ENCODE assay signal across 26 cellular contexts in the genomic region with DNA sequence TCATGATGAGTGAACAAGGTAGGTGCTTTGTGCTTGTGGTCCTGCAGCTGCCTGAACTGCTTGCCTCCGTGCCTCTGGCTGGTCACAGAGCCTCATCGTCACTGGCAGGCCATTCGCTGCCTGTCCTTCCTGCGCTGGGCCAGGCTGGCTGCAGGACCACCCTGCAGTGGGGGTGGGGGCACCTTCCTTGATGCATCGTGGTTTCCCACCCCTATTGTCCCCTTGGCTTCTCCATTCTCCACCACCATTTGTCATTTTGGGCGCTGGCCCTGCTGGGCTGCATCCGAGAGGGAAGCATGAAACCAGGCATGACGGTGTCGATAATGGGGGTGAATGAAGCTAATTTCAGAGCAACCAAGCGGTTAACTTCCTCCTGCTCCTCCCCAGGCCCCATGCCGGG.
"Had no signal": no experiment of that assay in that cellular context is flagged by ENCODE, and none has a peak within 500 bp of the region (broad histone marks: within the 10 kb centered on the region; RNA-seq: fewer than 3 reads in every experiment).

No MANE protein-coding gene starts in this region.

- H3K27ac ChIP-seq: KMS-11, SK-N-MC, VCaP had no signal

- H3K4me1 Mint-ChIP-seq: activated CD4-positive, alpha-beta memory T cell treated with anti-CD3 and anti-CD28 coated beads, Interleukin-2, amount 10 ng/mL, durations not matched to agents 7 days and 5 days; activated CD4-positive, alpha-beta T cell treated with anti-CD3 and anti-CD28 coated beads for 36 hours; activated naive CD4-positive, alpha-beta T cell treated with anti-CD3 and anti-CD28 coated beads, Interleukin-2, amount 10 ng/mL, durations not matched to agents 7 days and 5 days; activated naive CD8-positive, alpha-beta T cell treated with anti-CD3 and anti-CD28 coated beads for 36 hours; activated T-helper 17 cell treated with anti-CD3 and anti-CD28 coated beads, Interleukin-2, amount 50 U/mL, for 72 hours; T-cell had no signal

- H3K4me2 ChIP-seq: KMS-11 had no signal

- H3K4me3 ChIP-seq: SK-N-MC had no signal

- H3K27ac Mint-ChIP-seq: activated CD4-positive, alpha-beta memory T cell treated with anti-CD3 and anti-CD28 coated beads, Interleukin-2, amount 10 ng/mL, durations not matched to agents 7 days and 5 days; activated CD4-positive, alpha-beta T cell treated with anti-CD3 and anti-CD28 coated beads for 36 hours; activated naive CD4-positive, alpha-beta T cell treated with anti-CD3 and anti-CD28 coated beads, Interleukin-2, amount 10 ng/mL, durations not matched to agents 7 days and 5 days; activated naive CD8-positive, alpha-beta T cell treated with anti-CD3 and anti-CD28 coated beads for 36 hours; activated T-helper 17 cell treated with anti-CD3 and anti-CD28 coated beads, Interleukin-2, amount 50 U/mL, for 72 hours; T-cell had no signal

- H3K27me3 Mint-ChIP-seq: activated CD4-positive, alpha-beta memory T cell treated with anti-CD3 and anti-CD28 coated beads, Interleukin-2, amount 10 ng/mL, durations not matched to agents 7 days and 5 days had no signal

- ATAC-seq: activated CD4-positive, alpha-beta T cell treated with anti-CD3 and anti-CD28 coated beads for 36 hours; activated T-helper 17 cell treated with anti-CD3 and anti-CD28 coated beads, Interleukin-2, amount 50 U/mL, for 72 hours; T-cell had no signal

- H3K9ac ChIP-seq: KMS-11 had no signal

- H3K9me3 Mint-ChIP-seq: activated CD4-positive, alpha-beta memory T cell treated with anti-CD3 and anti-CD28 coated beads, Interleukin-2, amount 10 ng/mL, durations not matched to agents 7 days and 5 days; activated naive CD4-positive, alpha-beta T cell treated with anti-CD3 and anti-CD28 coated beads, Interleukin-2, amount 10 ng/mL, durations not matched to agents 7 days and 5 days; activated naive CD8-positive, alpha-beta T cell treated with anti-CD3 and anti-CD28 coated beads for 36 hours had no signal

- FAIRE-seq: TTC549 had no signal

- H3K4me3 Mint-ChIP-seq: activated CD4-positive, alpha-beta memory T cell treated with anti-CD3 and anti-CD28 coated beads, Interleukin-2, amount 10 ng/mL, durations not matched to agents 7 days and 5 days; activated CD4-positive, alpha-beta T cell treated with anti-CD3 and anti-CD28 coated beads for 36 hours; activated naive CD4-positive, alpha-beta T cell treated with anti-CD3 and anti-CD28 coated beads, Interleukin-2, amount 10 ng/mL, durations not matched to agents 7 days and 5 days; activated naive CD8-positive, alpha-beta T cell treated with anti-CD3 and anti-CD28 coated beads for 36 hours; activated T-helper 17 cell treated with anti-CD3 and anti-CD28 coated beads, Interleukin-2, amount 50 U/mL, for 72 hours; T-cell had no signal

- H3K36me3 Mint-ChIP-seq: activated naive CD4-positive, alpha-beta T cell treated with anti-CD3 and anti-CD28 coated beads, Interleukin-2, amount 10 ng/mL, durations not matched to agents 7 days and 5 days; activated naive CD8-positive, alpha-beta T cell treated with anti-CD3 and anti-CD28 coated beads for 36 hours; T-cell had no signal

- DNase-seq: activated CD4-positive, alpha-beta memory T cell treated with anti-CD3 and anti-CD28 coated beads, Interleukin-2, amount 10 ng/mL, durations not matched to agents 7 days and 5 days; activated CD4-positive, alpha-beta T cell treated with anti-CD3 and anti-CD28 coated beads for 36 hours; activated CD4-positive, alpha-beta T cell treated with anti-CD3 and anti-CD28 coated beads, Interleukin-2, amount 50 U/mL, for 1 hour; activated gamma-delta T cell treated with Interleukin-2 at 50 U/mL for 16 hours; activated naive CD4-positive, alpha-beta T cell treated with anti-CD3 and anti-CD28 coated beads, Interleukin-2, amount 10 ng/mL, durations not matched to agents 7 days and 5 days; activated naive CD8-positive, alpha-beta T cell treated with anti-CD3 and anti-CD28 coated beads for 36 hours; activated T-cell treated with anti-CD3 and anti-CD28 coated beads for 4 hours; activated T-cell treated with anti-CD3 and anti-CD28 coated beads, Interleukin-2, amount 50 U/mL, for 48 hours; MM.1S; NCI-H1105; NCI-H1436; NCI-H1694 treated with DMSO at 0.1 percent for 48 hours; NCI-H2029 treated with DMSO at 0.1 percent for 48 hours; NCI-H345; NCI-H510A; NCI-H526 treated with DMSO at 0.1 percent for 48 hours; NCI-H82; SIG-M5; T-cell; T-helper 2 cell; T1000 had no signal
